In the genomic region with DNA sequence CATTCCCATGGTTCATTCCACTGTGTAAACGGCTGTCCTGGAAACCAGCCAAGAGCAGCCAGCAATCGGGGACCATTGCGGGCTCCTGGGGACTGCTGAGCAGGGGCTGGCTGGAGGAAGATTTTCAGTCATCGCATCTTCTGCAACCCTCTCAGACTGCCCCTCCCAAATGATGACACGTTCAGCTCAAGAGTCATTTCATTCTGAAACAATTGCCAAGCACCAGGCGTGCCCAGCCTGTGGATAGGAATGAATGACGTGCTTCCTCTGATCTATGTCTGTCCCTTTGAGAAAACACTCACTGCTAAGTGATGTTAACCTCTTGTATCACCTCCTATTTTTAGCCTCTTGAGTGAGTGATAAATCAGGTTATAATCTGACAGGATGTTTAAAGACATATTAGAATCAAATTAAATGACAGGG, we compare ENCODE assay signal across 8 cellular contexts.
DNase-seq lines count a peak whose midpoint lies in the region; ATAC-seq and TF ChIP-seq lines count a peak whose summit lies in the region.

No MANE protein-coding gene starts in this region.

- H3K4me3 ChIP-seq in sigmoid colon, result no peak overlapping the region

- TF ChIP-seq EP300 in sigmoid colon (IDR thresholded peaks at IDR 0.05), result no peak

- intact Hi-C loops in sigmoid colon (cut with DNase I), result no loop called here

- peak; percentile 23 for DNase-seq in AG09319 (ENCODE audit: extremely low read depth, low read depth)
- peak; percentile 3 for DNase-seq in T-helper 9 cell
- DNase-seq in chondrocyte (ENCODE audit: low spot score), result no peak
- DNase-seq in non-pigmented ciliary epithelial cell (ENCODE audit: low read depth), result peak; percentile 60
- DNase-seq in kidney glomerular epithelial cell (lab: John Stamatoyannopoulos, UW), result no peak
- DNase-seq in sigmoid colon, result no peak
- DNase-seq in GDM1 (lab: John Stamatoyannopoulos, UW), result no peak

- no peak for TF ChIP-seq POLR2A in sigmoid colon (IDR thresholded peaks at IDR 0.05)

- peak overlapping the region; percentile 94 for H3K27ac Mint-ChIP-seq in chondrocyte (ENCODE audit: unreplicated experiment)

- peaks cover 2% of the 10 kb centered on the region for H3K36me3 Mint-ChIP-seq in chondrocyte (ENCODE audit: low read depth)

- WGBS in sigmoid colon, 2 donors, result 26 to 45% methylated on average over 7 of the region's 7 CpGs

- peaks cover 15% of the 10 kb centered on the region for H3K4me1 Mint-ChIP-seq in chondrocyte (ENCODE audit: low read depth)

- peaks cover 2% of the 10 kb centered on the region for H3K27me3 Mint-ChIP-seq in chondrocyte (ENCODE audit: low read depth)

- H3K9me3 ChIP-seq in sigmoid colon, result no peaks in the 10 kb centered on the region

- H3K4me3 Mint-ChIP-seq in chondrocyte (ENCODE audit: unreplicated experiment), result peak overlapping the region; percentile 49

- no peaks in the 10 kb centered on the region for H3K4me1 ChIP-seq in sigmoid colon

- no peak for TF ChIP-seq CTCF in AG09319 (IDR thresholded peaks at IDR 0.05; ENCODE audit: low read depth, low read length)
- no peak for TF ChIP-seq CTCF in chondrocyte (IDR thresholded peaks at IDR 0.05)
- TF ChIP-seq CTCF in sigmoid colon (IDR thresholded peaks at IDR 0.05), result no peak

- H3K36me3 ChIP-seq in sigmoid colon, result no peaks in the 10 kb centered on the region

- H3K9me3 Mint-ChIP-seq in chondrocyte (ENCODE audit: low read depth), result peaks cover 3% of the 10 kb centered on the region

- H3K27ac ChIP-seq in sigmoid colon, result no peak overlapping the region

- peak; percentile 45 for ATAC-seq in HG03060 (IDR thresholded peaks at IDR 0.05; ENCODE audit: low read depth, unreplicated experiment)

- no peaks in the 10 kb centered on the region for H3K27me3 ChIP-seq in sigmoid colon

Comparison
In these comparisons a context has a peak if more than half of its experiments do, and no peak if none do; other contexts are left out.
1. DNase-seq: peak in AG09319 (single experiment), T-helper 9 cell (single experiment) and non-pigmented ciliary epithelial cell (single experiment); none in chondrocyte (single experiment), kidney glomerular epithelial cell (single experiment), sigmoid colon (single experiment) and GDM1 (single experiment).